ENCODE assay signal across 1 cellular context in genomic region chr2:30488012-30488659, GRCh38.
TF ChIP-seq lines count a peak whose summit lies in the region.

No MANE protein-coding gene starts in this region.

TF ChIP-seq in IMR-90, 13 proteins besides CTCF, POLR2A, EP300 and RAD21:
- TF ChIP-seq MAFK (IDR thresholded peaks at IDR 0.05; ENCODE audit: low read depth, low read length) = peak; percentile 27; the same call in 1 of the 2 replicates
- no peak for TF ChIP-seq BHLHE40 (IDR thresholded peaks at IDR 0.05; ENCODE audit: low read depth, low read length)
